In genomic region chr7:9874182-9874581, GRCh38 we compare ENCODE assay signal across 8 cellular contexts.
"Had no signal": no experiment of that assay in that cellular context is flagged by ENCODE, and none has a peak within 500 bp of the region (broad histone marks: within the 10 kb centered on the region; RNA-seq: fewer than 3 reads in every experiment).

No MANE protein-coding gene starts in this region.

- H3K27ac ChIP-seq: HL-60, KMS-11 had no signal

- DNase-seq: IMR-90, KBM-7, KG1 had no signal

- ATAC-seq: K562 had no signal

- H3K9ac ChIP-seq: KMS-11 had no signal

- H3K4me1 Mint-ChIP-seq: IgD-negative memory B cell had no signal

- H3K27me3 Mint-ChIP-seq: IgD-negative memory B cell had no signal

- FAIRE-seq: HTR-8/SVneo, K562 had no signal

- H3K4me3 ChIP-seq: K562 had no signal

- H3K4me3 Mint-ChIP-seq: IgD-negative memory B cell had no signal

- H3K4me2 ChIP-seq: KMS-11 had no signal

- H3K27ac Mint-ChIP-seq: IgD-negative memory B cell had no signal
